Comparison of ENCODE assay signal across 11 cellular contexts in the genomic region with DNA sequence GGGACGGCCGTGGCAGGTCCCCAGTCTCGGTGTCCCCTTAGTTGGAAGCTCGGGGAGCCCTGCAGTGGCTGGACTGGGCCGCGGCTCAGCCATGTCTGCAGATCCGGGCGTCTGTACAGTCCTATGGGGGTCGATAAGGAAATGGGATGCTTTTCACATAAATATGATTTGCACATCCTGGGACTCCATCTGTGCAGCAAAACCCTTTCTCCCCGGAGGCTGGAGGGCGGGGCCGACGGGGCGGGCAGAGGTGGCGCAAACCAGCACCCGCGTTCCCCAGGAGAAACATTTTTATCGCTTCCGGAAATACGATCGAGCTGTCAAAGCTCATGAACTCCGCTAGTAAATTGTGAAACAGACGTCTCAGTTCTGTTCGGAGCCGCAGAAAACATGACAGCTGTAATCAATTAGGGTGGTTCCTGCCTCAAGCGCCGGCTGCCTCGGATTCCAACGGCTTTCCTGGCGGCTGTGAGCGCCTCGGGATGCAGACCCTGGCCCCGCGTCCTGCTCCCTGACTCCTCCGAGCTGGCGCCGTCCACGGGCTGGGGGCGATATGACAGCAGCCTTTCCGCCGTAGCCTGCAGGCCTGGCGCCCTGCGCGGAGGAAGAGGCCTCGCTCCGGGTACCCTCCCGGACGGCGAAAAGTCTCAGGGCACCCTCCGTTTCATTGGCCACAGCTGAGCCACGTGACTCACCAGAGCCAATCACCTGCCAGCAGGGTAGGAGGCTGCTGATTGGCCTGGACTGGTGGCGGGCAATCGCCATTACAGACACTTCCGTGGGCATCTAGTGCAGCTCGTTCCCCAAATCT. TPM values are rescaled to one million over a fixed set of nuclear protein-coding genes. Genes with fewer than 3 reads are reported as not detected.
DNase-seq lines count a peak whose midpoint lies in the region; ATAC-seq, FAIRE-seq and TF ChIP-seq lines count a peak whose summit lies in the region.
"Had no signal": no experiment of that assay in that cellular context is flagged by ENCODE, and none has a peak within 500 bp of the region (broad histone marks: within the 10 kb centered on the region; RNA-seq: fewer than 3 reads in every experiment).

No MANE protein-coding gene starts in this region.

- H3K9me3 ChIP-seq in RWPE2 (ENCODE audit: severe bottlenecking), result no peaks in the 10 kb centered on the region
- peaks cover 0 to 3% (median 0%) of the 10 kb centered on the region in 8 donors for H3K9me3 ChIP-seq in spleen

- H3K4me1 ChIP-seq in RWPE2 (ENCODE audit: insufficient read depth, poor library complexity, severe bottlenecking) (no peaks in the 10 kb centered on the region), spleen (peaks cover 0 to 4% (median 1%) of the 10 kb centered on the region in 6 donors)

- H3K4me3 ChIP-seq in RWPE2 (ENCODE audit: severe bottlenecking), result no peak overlapping the region
- H3K4me3 ChIP-seq in fibroblast of villous mesenchyme (ENCODE audit: low read depth, low read length), result peak overlapping the region; percentile 39
- peak overlapping the region in 1 of 8 donors; percentile 40 for H3K4me3 ChIP-seq in spleen

- ATAC-seq in RWPE2 (ENCODE audit: low read depth) (no peak), HG03045 (IDR thresholded peaks at IDR 0.05; ENCODE audit: unreplicated experiment) (no peak), HG03135 (IDR thresholded peaks at IDR 0.05; ENCODE audit: unreplicated experiment) (no peak)

- DNase-seq in SIG-M5 treated with dmso at 0.1 percent for 504 hours (lab: John Stamatoyannopoulos, UW; ENCODE audit: unreplicated experiment), result peak; percentile 10
- no peak for DNase-seq in SIG-M5 (lab: John Stamatoyannopoulos, UW)
- peak; percentile 69 for DNase-seq in RWPE2 (ENCODE audit: low spot score)
- DNase-seq in fibroblast of villous mesenchyme (ENCODE audit: low read depth), result peak; percentile 81
- DNase-seq in spleen, result peak; percentile 67
- no peak for DNase-seq in GM19239 (ENCODE audit: insufficient read length, low spot score)
- DNase-seq: NCI-H1436 treated with DMSO at 0.1 percent for 48 hours had no signal

- no peak overlapping the region for H3K27ac ChIP-seq in RWPE2 (ENCODE audit: poor library complexity, severe bottlenecking)
- H3K27ac ChIP-seq in spleen, result no peak overlapping the region

- H3K36me3 ChIP-seq in RWPE2 (ENCODE audit: low read depth) (no peaks in the 10 kb centered on the region), spleen (no peaks in the 10 kb centered on the region)

- no peak for TF ChIP-seq CTCF in RWPE2 (IDR thresholded peaks at IDR 0.05; ENCODE audit: poor library complexity, severe bottlenecking)
- TF ChIP-seq CTCF in fibroblast of villous mesenchyme (IDR thresholded peaks at IDR 0.05; ENCODE audit: insufficient read depth, low read depth, low read length), result no peak
- no peak for TF ChIP-seq CTCF in spleen (IDR thresholded peaks at IDR 0.05 in 8 of 11, conservative IDR thresholded peaks at IDR 0.05 in 3 of 11)

- H3K27me3 ChIP-seq in RWPE2 (ENCODE audit: insufficient read depth, poor library complexity, severe bottlenecking), result peaks cover 5% of the 10 kb centered on the region
- peaks cover 0 to 17% (median 0%) of the 10 kb centered on the region in 7 donors for H3K27me3 ChIP-seq in spleen (replicated peaks in 1 of 7)

- FAIRE-seq in GM19239 (lab: Jason Lieb, UNC), result no peak
- FAIRE-seq: A204.1, colon had no signal

- no peak for TF ChIP-seq POLR2A in spleen (IDR thresholded peaks at IDR 0.05)

- 82 to 89% (median 86%) methylated on average over 39 to 55 of the region's 55 CpGs for WGBS in spleen, 5 donors

- intact Hi-C loops in spleen (cut with DNase I; ENCODE audit: low total_unique reads), result no loop called here

RNA-seq across cellular contexts. Expression of a gene that starts 23.0 kb away (rescaled TPM):
- total RNA-seq in fibroblast of villous mesenchyme (not detected in 2 replicates), spleen (1 to 10 TPM in 1 of 7 donors, under 1 TPM in 4, not detected in 2; 0.20 to 1.3 (median 0.36) TPM)
- under 1 TPM; 0.04 to 0.46 (median 0.42) TPM for polyA plus RNA-seq in spleen

Comparison
In these comparisons a context has a peak if more than half of its experiments do, and no peak if none do; other contexts are left out.
1. DNase-seq: peak in SIG-M5 treated with dmso at 0.1 percent for 504 hours (single experiment), RWPE2 (single experiment), fibroblast of villous mesenchyme (single experiment) and spleen (single experiment); none in SIG-M5 (single experiment) and GM19239 (single experiment).